ENCODE assay signal across 8 cellular contexts in genomic region chrX:100368167-100368566, GRCh38. TPM values are rescaled to one million over a fixed set of nuclear protein-coding genes. Genes with fewer than 3 reads are reported as not detected.
DNase-seq lines count a peak whose midpoint lies in the region; ATAC-seq and TF ChIP-seq lines count a peak whose summit lies in the region.

No MANE protein-coding gene starts in this region.

- H3K27ac Mint-ChIP-seq in nephron: no peak overlapping the region
- H3K27ac Mint-ChIP-seq in CD4-positive, alpha-beta T cell: no peak overlapping the region

- peaks cover 16% of the 10 kb centered on the region for H3K4me1 Mint-ChIP-seq in nephron
- H3K4me1 Mint-ChIP-seq in CD4-positive, alpha-beta T cell (ENCODE audit: low read depth): no peaks in the 10 kb centered on the region

- H3K4me3 ChIP-seq in astrocyte of the cerebellum (ENCODE audit: low read depth, low read length): no peak overlapping the region

- H3K36me3 Mint-ChIP-seq in nephron (ENCODE audit: low read depth): peaks cover 6% of the 10 kb centered on the region
- H3K36me3 Mint-ChIP-seq in CD4-positive, alpha-beta T cell (ENCODE audit: low read depth): no peaks in the 10 kb centered on the region

- DNase-seq in NCI-H1092 treated with DMSO at 0.1 percent for 48 hours (lab: John Stamatoyannopoulos, UW): peak; percentile 29
- no peak for DNase-seq in NCI-H1092 (lab: John Stamatoyannopoulos, UW)
- DNase-seq in astrocyte of the cerebellum (ENCODE audit: low read depth): no peak
- no peak for DNase-seq in CD4-positive, alpha-beta T cell

- no peak overlapping the region for H3K27ac ChIP-seq in CD4-positive, alpha-beta T cell (ENCODE audit: low read depth, low read length)

- TF ChIP-seq CTCF in astrocyte of the cerebellum (IDR thresholded peaks at IDR 0.05; ENCODE audit: low read depth, low read length, missing control alignments) (peak; percentile 30), nephron (IDR thresholded peaks at IDR 0.05; ENCODE audit: unreplicated experiment in 3 of 3) (peak in 2 of 3 experiments; percentile 30 to 56)
- no peak for TF ChIP-seq CTCF in CD4-positive, alpha-beta T cell (IDR thresholded peaks at IDR 0.05)

- no peak overlapping the region for H3K4me3 Mint-ChIP-seq in nephron
- H3K4me3 Mint-ChIP-seq in CD4-positive, alpha-beta T cell: no peak overlapping the region

- H3K9me3 Mint-ChIP-seq in nephron: no peaks in the 10 kb centered on the region
- H3K9me3 Mint-ChIP-seq in CD4-positive, alpha-beta T cell: no peaks in the 10 kb centered on the region

- ATAC-seq in HG03342 (IDR thresholded peaks at IDR 0.05; ENCODE audit: unreplicated experiment): peak; percentile 66
- ATAC-seq in HG02678 (IDR thresholded peaks at IDR 0.05; ENCODE audit: unreplicated experiment): no peak
- no peak for ATAC-seq in CD4-positive, alpha-beta T cell (ENCODE audit: poor library complexity)
- ATAC-seq in GM21723 (IDR thresholded peaks at IDR 0.05; ENCODE audit: unreplicated experiment): no peak

- in situ Hi-C loops in astrocyte of the cerebellum (cut with HindIII; ENCODE audit: low sequenced_read_pairs): no loop called here

- H3K27me3 ChIP-seq in CD4-positive, alpha-beta T cell (ENCODE audit: control insufficient read depth, insufficient read depth, low read length): no peaks in the 10 kb centered on the region

- POLR2A ChIA-PET in CD4-positive, alpha-beta T cell (lab: Charles Lee): no interaction called here

- intact Hi-C loops in CD4-positive, alpha-beta T cell (cut with DNase I, micrococcal nuclease): no loop called here

- H3K9me3 ChIP-seq in CD4-positive, alpha-beta T cell (ENCODE audit: control insufficient read depth, low read length): no peaks in the 10 kb centered on the region

- H3K27me3 Mint-ChIP-seq in nephron (ENCODE audit: low read depth): no peaks in the 10 kb centered on the region
- no peaks in the 10 kb centered on the region for H3K27me3 Mint-ChIP-seq in CD4-positive, alpha-beta T cell

- CTCF ChIA-PET in CD4-positive, alpha-beta T cell (lab: Charles Lee): interaction anchor here (1.0 kb wide), 1 partner anchor 9 kb away, joined by 3 read pairs; no protein-coding TSS in a partner anchor

RNA-seq across cellular contexts. Expression of gene PCDH19, which starts 41.9 kb away (rescaled TPM):
- total RNA-seq in CD4-positive, alpha-beta T cell: under 1 TPM in 1 of 2 experiments, not detected in 1; 0.03 TPM
